In the genomic region with DNA sequence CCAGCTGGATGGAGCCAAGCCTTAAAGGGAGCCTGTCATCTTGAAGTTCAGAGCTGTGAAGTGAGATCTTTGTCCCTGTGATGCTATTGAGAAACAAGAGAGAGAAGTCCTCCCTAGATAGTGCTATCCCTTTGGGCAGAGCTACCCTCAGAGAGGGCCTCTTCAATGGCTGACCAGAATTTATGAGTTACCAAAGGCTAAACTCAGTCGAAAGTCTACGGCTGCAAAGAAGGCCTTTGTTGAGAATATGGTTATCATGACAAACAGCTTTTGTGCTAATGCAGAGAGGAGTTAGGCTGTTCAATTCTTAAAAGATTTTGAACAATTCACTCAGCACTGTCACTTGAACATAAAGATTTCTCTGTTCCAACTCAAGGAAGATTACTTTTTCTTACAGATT, we compare ENCODE assay signal across 16 cellular contexts.
A peak's percentile ranks its signal among the peaks of the same experiment; 100 is the strongest.
DNase-seq lines count a peak whose midpoint lies in the region; ATAC-seq and TF ChIP-seq lines count a peak whose summit lies in the region.
"Had no signal": no experiment of that assay in that cellular context is flagged by ENCODE, and none has a peak within 500 bp of the region (broad histone marks: within the 10 kb centered on the region; RNA-seq: fewer than 3 reads in every experiment).

No MANE protein-coding gene starts in this region.

- peaks cover 48% of the 10 kb centered on the region for H3K4me1 Mint-ChIP-seq in neural crest cell
- peaks cover 2% of the 10 kb centered on the region for H3K4me1 Mint-ChIP-seq in activated naive CD8-positive, alpha-beta T cell treated with anti-CD3 and anti-CD28 coated beads, Interleukin-2, amount 50 U/mL, for 24 hours
- H3K4me1 Mint-ChIP-seq: CD4-positive, CD25-positive, alpha-beta regulatory T cell had no signal

- TF ChIP-seq CTCF in neural crest cell (conservative IDR thresholded peaks at IDR 0.05) = no peak

- no peaks in the 10 kb centered on the region for H3K9me3 Mint-ChIP-seq in neural crest cell
- H3K9me3 Mint-ChIP-seq in activated naive CD8-positive, alpha-beta T cell treated with anti-CD3 and anti-CD28 coated beads, Interleukin-2, amount 50 U/mL, for 24 hours = no peaks in the 10 kb centered on the region
- H3K9me3 Mint-ChIP-seq: CD8-positive, alpha-beta T cell had no signal

- DNase-seq in SK-MEL-5 (ENCODE audit: low read depth, low spot score) (peak; percentile 90), neural crest cell (ENCODE audit: low read depth, low spot score) (no peak), pons (ENCODE audit: low spot score) (peak; percentile 19), C1 segment of cervical spinal cord (lab: John Stamatoyannopoulos, UW) (no peak), SKM-1 (lab: John Stamatoyannopoulos, UW; ENCODE audit: unreplicated experiment) (no peak)
- DNase-seq in activated naive CD8-positive, alpha-beta T cell treated with anti-CD3 and anti-CD28 coated beads, Interleukin-2, amount 50 U/mL, for 24 hours = no peak
- DNase-seq: CD4-positive, CD25-positive, alpha-beta regulatory T cell; CD8-positive, alpha-beta T cell; DMS 273 treated with DMSO at 0.1 percent for 48 hours; DMS79; EL; GDM1; GM23248; H7 had no signal

- no peaks in the 10 kb centered on the region for H3K36me3 Mint-ChIP-seq in neural crest cell (ENCODE audit: low read depth)
- no peaks in the 10 kb centered on the region for H3K36me3 Mint-ChIP-seq in activated naive CD8-positive, alpha-beta T cell treated with anti-CD3 and anti-CD28 coated beads, Interleukin-2, amount 50 U/mL, for 24 hours (ENCODE audit: low read depth)
- H3K36me3 Mint-ChIP-seq: CD4-positive, CD25-positive, alpha-beta regulatory T cell; CD8-positive, alpha-beta T cell had no signal

- H3K27me3 Mint-ChIP-seq in neural crest cell (ENCODE audit: low read depth) = no peaks in the 10 kb centered on the region
- peaks cover 7% of the 10 kb centered on the region for H3K27me3 Mint-ChIP-seq in activated naive CD8-positive, alpha-beta T cell treated with anti-CD3 and anti-CD28 coated beads, Interleukin-2, amount 50 U/mL, for 24 hours

- H3K27ac Mint-ChIP-seq in neural crest cell (ENCODE audit: unreplicated experiment) = peak overlapping the region; percentile 65
- H3K27ac Mint-ChIP-seq in activated naive CD8-positive, alpha-beta T cell treated with anti-CD3 and anti-CD28 coated beads, Interleukin-2, amount 50 U/mL, for 24 hours = no peak overlapping the region
- H3K27ac Mint-ChIP-seq: CD4-positive, CD25-positive, alpha-beta regulatory T cell; CD8-positive, alpha-beta T cell had no signal

- H3K4me3 Mint-ChIP-seq in neural crest cell = no peak overlapping the region
- H3K4me3 Mint-ChIP-seq in activated naive CD8-positive, alpha-beta T cell treated with anti-CD3 and anti-CD28 coated beads, Interleukin-2, amount 50 U/mL, for 24 hours = no peak overlapping the region
- H3K4me3 Mint-ChIP-seq: CD4-positive, CD25-positive, alpha-beta regulatory T cell; CD8-positive, alpha-beta T cell had no signal

- ATAC-seq in activated naive CD8-positive, alpha-beta T cell treated with anti-CD3 and anti-CD28 coated beads, Interleukin-2, amount 50 U/mL, for 24 hours = no peak
- ATAC-seq: CD8-positive, alpha-beta T cell; GM12878; HCT116 had no signal

- in situ Hi-C loops in SK-MEL-5 (cut with HindIII; ENCODE audit: low pct_unique_long_range_greater_than_20kb, low sequenced_read_pairs) = no loop called here

Comparison
In these comparisons a context has a peak if more than half of its experiments do, and no peak if none do; other contexts are left out.
1. DNase-seq: peak in SK-MEL-5 (single experiment) and pons (single experiment); none in neural crest cell (single experiment), C1 segment of cervical spinal cord (0 of 14), SKM-1 (single experiment) and activated naive CD8-positive, alpha-beta T cell treated with anti-CD3 and anti-CD28 coated beads, Interleukin-2, amount 50 U/mL, for 24 hours (single experiment).